11 cellular contexts compared by ENCODE assay signal in genomic region chr22:18088825-18089568, GRCh38. TPM values are rescaled to one million over a fixed set of nuclear protein-coding genes. Genes with fewer than 3 reads are reported as not detected.
A peak's percentile ranks its signal among the peaks of the same experiment; 100 is the strongest.
DNase-seq lines count a peak whose midpoint lies in the region; ATAC-seq lines count a peak whose summit lies in the region.
"Had no signal": no experiment of that assay in that cellular context is flagged by ENCODE, and none has a peak within 500 bp of the region (broad histone marks: within the 10 kb centered on the region; RNA-seq: fewer than 3 reads in every experiment).

No MANE protein-coding gene starts in this region.

- no peaks in the 10 kb centered on the region for H3K27me3 Mint-ChIP-seq in activated naive CD8-positive, alpha-beta T cell
- no peaks in the 10 kb centered on the region for H3K27me3 Mint-ChIP-seq in activated naive CD8-positive, alpha-beta T cell treated with anti-CD3 and anti-CD28 coated beads for 36 hours

- peaks cover 2% of the 10 kb centered on the region for H3K36me3 Mint-ChIP-seq in activated naive CD8-positive, alpha-beta T cell
- H3K36me3 Mint-ChIP-seq in activated naive CD8-positive, alpha-beta T cell treated with anti-CD3 and anti-CD28 coated beads for 36 hours, result peaks cover 34% of the 10 kb centered on the region
- peaks cover 96% of the 10 kb centered on the region for H3K36me3 Mint-ChIP-seq in stimulated activated effector memory CD8-positive, alpha-beta T cell treated with anti-CD3 and anti-CD28 coated beads, Interleukin-12 subunit alpha, Interleukin-12 subunit beta, amount 100 ng/mL, for 72 hours

- peaks cover 2% of the 10 kb centered on the region for H3K4me1 Mint-ChIP-seq in activated naive CD8-positive, alpha-beta T cell (ENCODE audit: low read depth)
- peaks cover 2% of the 10 kb centered on the region for H3K4me1 Mint-ChIP-seq in activated naive CD8-positive, alpha-beta T cell treated with anti-CD3 and anti-CD28 coated beads for 36 hours
- H3K4me1 Mint-ChIP-seq in stimulated activated effector memory CD8-positive, alpha-beta T cell treated with anti-CD3 and anti-CD28 coated beads, Interleukin-12 subunit alpha, Interleukin-12 subunit beta, amount 100 ng/mL, for 72 hours, result peaks cover 42% of the 10 kb centered on the region

- DNase-seq in activated naive CD8-positive, alpha-beta T cell treated with anti-CD3 and anti-CD28 coated beads for 36 hours, result no peak
- peak; percentile 44 for DNase-seq in cerebellum (ENCODE audit: low spot score)
- no peak for DNase-seq in stimulated activated effector memory CD8-positive, alpha-beta T cell treated with anti-CD3 and anti-CD28 coated beads, Interleukin-12 subunit alpha, Interleukin-12 subunit beta, amount 100 ng/mL, for 72 hours (ENCODE audit: low spot score in 2 of 2)
- no peak for DNase-seq in NCI-H1694 treated with DMSO at 0.1 percent for 48 hours (lab: John Stamatoyannopoulos, UW)
- DNase-seq: left cardiac atrium, upper lobe of right lung had no signal

- H3K27ac Mint-ChIP-seq in activated naive CD8-positive, alpha-beta T cell, result peak overlapping the region; percentile 50
- H3K27ac Mint-ChIP-seq in activated naive CD8-positive, alpha-beta T cell treated with anti-CD3 and anti-CD28 coated beads for 36 hours, result no peak overlapping the region
- H3K27ac Mint-ChIP-seq in stimulated activated effector memory CD8-positive, alpha-beta T cell treated with anti-CD3 and anti-CD28 coated beads, Interleukin-12 subunit alpha, Interleukin-12 subunit beta, amount 100 ng/mL, for 72 hours, result peak overlapping the region; percentile 54

- ATAC-seq in HG03469 (IDR thresholded peaks at IDR 0.05; ENCODE audit: unreplicated experiment), result peak; percentile 56
- peak; percentile 63 for ATAC-seq in stimulated activated effector memory CD8-positive, alpha-beta T cell treated with anti-CD3 and anti-CD28 coated beads, Interleukin-12 subunit alpha, Interleukin-12 subunit beta, amount 100 ng/mL, for 72 hours
- ATAC-seq in GM19328 (IDR thresholded peaks at IDR 0.05; ENCODE audit: unreplicated experiment), result no peak
- no peak for ATAC-seq in GM18870 (IDR thresholded peaks at IDR 0.05; ENCODE audit: unreplicated experiment)
- ATAC-seq: activated T-cell treated with anti-CD3 and anti-CD28 coated beads, Interleukin-2, amount 50 U/mL, for 72 hours; left cardiac atrium; upper lobe of right lung had no signal

- no peaks in the 10 kb centered on the region for H3K9me3 Mint-ChIP-seq in activated naive CD8-positive, alpha-beta T cell (ENCODE audit: low read depth)
- no peaks in the 10 kb centered on the region for H3K9me3 Mint-ChIP-seq in activated naive CD8-positive, alpha-beta T cell treated with anti-CD3 and anti-CD28 coated beads for 36 hours
- H3K9me3 Mint-ChIP-seq in stimulated activated effector memory CD8-positive, alpha-beta T cell treated with anti-CD3 and anti-CD28 coated beads, Interleukin-12 subunit alpha, Interleukin-12 subunit beta, amount 100 ng/mL, for 72 hours, result no peaks in the 10 kb centered on the region
- H3K9me3 Mint-ChIP-seq: activated T-cell treated with anti-CD3 and anti-CD28 coated beads, Interleukin-2, amount 50 U/mL, for 72 hours had no signal

- no peak overlapping the region for H3K4me3 Mint-ChIP-seq in activated naive CD8-positive, alpha-beta T cell
- no peak overlapping the region for H3K4me3 Mint-ChIP-seq in activated naive CD8-positive, alpha-beta T cell treated with anti-CD3 and anti-CD28 coated beads for 36 hours
- peak overlapping the region; percentile 37 for H3K4me3 Mint-ChIP-seq in stimulated activated effector memory CD8-positive, alpha-beta T cell treated with anti-CD3 and anti-CD28 coated beads, Interleukin-12 subunit alpha, Interleukin-12 subunit beta, amount 100 ng/mL, for 72 hours

RNA-seq across cellular contexts. Expression of gene PEX26, which starts 11.2 kb away (rescaled TPM):
- 10 to 100 TPM; 65.5 to 67.2 TPM for total RNA-seq in activated naive CD8-positive, alpha-beta T cell treated with anti-CD3 and anti-CD28 coated beads for 36 hours
- 22.4 TPM for total RNA-seq in cerebellum

RNA-seq across cellular contexts. Expression of gene TUBA8, which starts 21.6 kb away (rescaled TPM):
- 1 to 10 TPM; 1.2 to 1.5 TPM for total RNA-seq in activated naive CD8-positive, alpha-beta T cell treated with anti-CD3 and anti-CD28 coated beads for 36 hours
- total RNA-seq in cerebellum, result 7.3 TPM

Comparison
In these comparisons a context has a peak if more than half of its experiments do, and no peak if none do; other contexts are left out.
1. ATAC-seq: peak in HG03469 (single experiment) and stimulated activated effector memory CD8-positive, alpha-beta T cell treated with anti-CD3 and anti-CD28 coated beads, Interleukin-12 subunit alpha, Interleukin-12 subunit beta, amount 100 ng/mL, for 72 hours (single experiment); none in GM19328 (single experiment) and GM18870 (single experiment).